25 cellular contexts compared by ENCODE assay signal in genomic region chr11:126890561-126890960, GRCh38.
A peak's percentile ranks its signal among the peaks of the same experiment; 100 is the strongest.
DNase-seq lines count a peak whose midpoint lies in the region; ATAC-seq, FAIRE-seq and TF ChIP-seq lines count a peak whose summit lies in the region.
"Had no signal": no experiment of that assay in that cellular context is flagged by ENCODE, and none has a peak within 500 bp of the region (broad histone marks: within the 10 kb centered on the region; RNA-seq: fewer than 3 reads in every experiment).

No MANE protein-coding gene starts in this region.

- peak; percentile 49 to 64 for TF ChIP-seq RAD21 in H1 (IDR thresholded peaks at IDR 0.05 in 1 of 2, conservative IDR thresholded peaks at IDR 0.05 in 1 of 2; ENCODE audit: low read depth in 2 of 2, low read length in 2 of 2)

- no peaks in the 10 kb centered on the region for H3K36me3 ChIP-seq in BE2C
- no peaks in the 10 kb centered on the region for H3K36me3 ChIP-seq in H1 (ENCODE audit: control insufficient read depth in 2 of 4, insufficient read depth in 4 of 4, low read length in 3 of 4)
- H3K36me3 ChIP-seq: gastroesophageal sphincter, lower lobe of right lung, spleen, thyroid gland had no signal

- peak; percentile 21; the same call in 1 of the 2 replicates for TF ChIP-seq CTCF in BE2C (IDR thresholded peaks at IDR 0.05; ENCODE audit: low read depth, low read length)
- peak; percentile 40 to 58 (median 45) for TF ChIP-seq CTCF in H1 (IDR thresholded peaks at IDR 0.05; ENCODE audit: control extremely low read depth in 1 of 3, insufficient read depth in 1 of 3, low read depth in 1 of 3, low read length in 3 of 3)

- H2BK15ac ChIP-seq in H1 (ENCODE audit: low read length): no peak overlapping the region

- WGBS in H1 (ENCODE audit: extremely low coverage in 1 of 2, insufficient coverage in 1 of 2, insufficient read length in 1 of 2, insufficient replicate concordance in 2 of 2, low coverage in 1 of 2, low lambda C conversion rate in 2 of 2, missing lambda C conversion rate in 1 of 2), 2 experiments: 48% methylated on average over 7 of the region's 7 CpGs; no CpG with 5 or more reads in 1 of the 2 experiments

- no peak overlapping the region for H3K4ac ChIP-seq in H1 (replicated peaks; ENCODE audit: insufficient read length, low read depth, low read length)

- no peak overlapping the region for H3K4me2 ChIP-seq in H1 (ENCODE audit: insufficient read depth in 1 of 2, low read depth in 2 of 2, low read length in 2 of 2)

- H3K23ac ChIP-seq in H1 (ENCODE audit: insufficient read length): no peak overlapping the region

- in situ Hi-C loops in SK-MEL-5 (cut with HindIII; ENCODE audit: low pct_unique_long_range_greater_than_20kb, low sequenced_read_pairs): no loop called here

- no peak overlapping the region for H4K8ac ChIP-seq in H1 (ENCODE audit: extremely low read depth, insufficient read depth, low read length)

- FAIRE-seq in H1 (lab: Jason Lieb, UNC): no peak
- FAIRE-seq: A204.1 had no signal

- H4K91ac ChIP-seq in H1 (replicated peaks; ENCODE audit: insufficient read length, low read length): no peak overlapping the region

- H2BK12ac ChIP-seq in H1 (ENCODE audit: low read depth, low read length): no peak overlapping the region

- H3K18ac ChIP-seq in H1 (ENCODE audit: extremely low read depth, low read length): no peak overlapping the region

- peaks cover 0 to 1% of the 10 kb centered on the region in 2 experiments for H4K20me1 ChIP-seq in H1 (replicated peaks in 1 of 2; ENCODE audit: control insufficient read depth in 1 of 2, insufficient read depth in 2 of 2, low read length in 2 of 2)

- no peaks in the 10 kb centered on the region for H3K4me1 ChIP-seq in BE2C
- H3K4me1 ChIP-seq in H1 (replicated peaks in 1 of 4; ENCODE audit: control insufficient read depth in 3 of 4, insufficient read depth in 4 of 4, low read length in 3 of 4): peaks cover 4 to 12% (median 9%) of the 10 kb centered on the region in 4 experiments; a peak in 6 of 7 replicates
- H3K4me1 ChIP-seq: thyroid gland had no signal

- H2BK20ac ChIP-seq in H1 (ENCODE audit: low read length): no peak overlapping the region

- POLR2A ChIA-PET in H1 (lab: Charles Lee; ENCODE audit: partially characterized antibody): no interaction called here

- TF ChIP-seq EP300 in H1 (IDR thresholded peaks at IDR 0.05; ENCODE audit: borderline replicate concordance in 1 of 2, low read depth in 2 of 2, low read length in 2 of 2): no peak

- no peak overlapping the region for H3K14ac ChIP-seq in H1 (ENCODE audit: insufficient read length)

- H3K9ac ChIP-seq in H1 (replicated peaks in 1 of 4; ENCODE audit: extremely low read depth in 1 of 4, low read depth in 3 of 4, low read length in 3 of 4): no peak overlapping the region

- H2BK5ac ChIP-seq in H1 (ENCODE audit: low read depth, low read length): no peak overlapping the region

- CTCF ChIA-PET in H1 (lab: Charles Lee; ENCODE audit: partially characterized antibody): interaction anchor here (0.8 to 2.8 kb wide), 15 partner anchors 10 to 283 kb away, joined by 3 to 12 read pairs (median 4); no protein-coding TSS in a partner anchor

- TF ChIP-seq POLR2A in H1 (IDR thresholded peaks at IDR 0.05; ENCODE audit: control extremely low read depth in 1 of 2, low read depth in 2 of 2, low read length in 2 of 2): no peak
- no peak for TF ChIP-seq POLR2A in erythroblast (IDR thresholded peaks at IDR 0.05; ENCODE audit: low read length)

- no peaks in the 10 kb centered on the region for H3K79me2 ChIP-seq in H1 (ENCODE audit: control insufficient read depth in 1 of 2, insufficient read depth in 2 of 2, low read length in 2 of 2)

- H3K4me3 ChIP-seq in BE2C (ENCODE audit: low read depth, low read length): no peak overlapping the region
- H3K4me3 ChIP-seq in H1 (ENCODE audit: extremely low read depth in 1 of 4, insufficient read depth in 2 of 4, low read depth in 3 of 4, low read length in 4 of 4): no peak overlapping the region
- H3K4me3 ChIP-seq: gastroesophageal sphincter, lower lobe of right lung, spleen, thyroid gland had no signal

- no peak for ATAC-seq in GM19023 (IDR thresholded peaks at IDR 0.05; ENCODE audit: unreplicated experiment)
- ATAC-seq: activated naive CD4-positive, alpha-beta T cell treated with anti-CD3 and anti-CD28 coated beads, Interleukin-2, amount 50 U/mL, for 72 hours; esophagus mucosa; gastroesophageal sphincter; lower lobe of right lung; T-helper 17 cell had no signal

- no peaks in the 10 kb centered on the region; the same call in 1 of the 2 replicates for H3K79me1 ChIP-seq in H1 (ENCODE audit: low read depth, low read length)

- peak overlapping the region; percentile 93 for H2AFZ ChIP-seq in H1 (ENCODE audit: low read length)

- H3K23me2 ChIP-seq in H1 (ENCODE audit: low read depth, low read length): no peaks in the 10 kb centered on the region

- H4K5ac ChIP-seq in H1 (ENCODE audit: insufficient read length, low read depth, low read length): no peak overlapping the region

- H2BK120ac ChIP-seq in H1 (replicated peaks; ENCODE audit: low read depth, low read length): no peak overlapping the region

- H3K27ac ChIP-seq in H1 (ENCODE audit: low read depth, low read length): no peak overlapping the region
- H3K27ac ChIP-seq: C4-2B, gastroesophageal sphincter, lower lobe of right lung, spleen, thyroid gland had no signal

- DNase-seq in BE2C (no peak), SK-MEL-5 (ENCODE audit: low read depth, low spot score) (peak; percentile 28), H1 (ENCODE audit: low read depth in 1 of 2, low spot score in 2 of 2) (peak; percentile 9 to 49), midbrain (lab: John Stamatoyannopoulos, UW) (peak; percentile 84), erythroblast (lab: John Stamatoyannopoulos, UW) (no peak)
- no peak for DNase-seq in stimulated activated CD4-positive, alpha-beta T cell treated with anti-CD3 and anti-CD28 coated beads, Interleukin-2, amount 100 ng/mL, for 24 hours
- no peak for DNase-seq in stimulated activated CD4-positive, alpha-beta T cell treated with anti-CD3 and anti-CD28 coated beads, Interleukin-1b, Interleukin-23, amount 100 ng/mL, for 48 hours
- DNase-seq: activated CD4-positive, alpha-beta memory T cell treated with anti-CD3 and anti-CD28 coated beads, Interleukin-2, amount 10 ng/mL, durations not matched to agents 7 days and 5 days; activated T-cell treated with anti-CD3 and anti-CD28 coated beads, Interleukin-2, amount 50 U/mL, for 1 hour; immature natural killer cell; IMR-90; lower lobe of right lung; naive B cell; NCI-H187 treated with DMSO at 0.1 percent for 48 hours; NCI-H446 treated with DMSO at 0.1 percent for 48 hours; NK-92 treated with Interleukin-12 subunit alpha and Interleukin-12 subunit beta, amount 100 ng/mL, for 24 hours; spleen; T-helper 17 cell; thyroid gland had no signal

- H2AK5ac ChIP-seq in H1 (ENCODE audit: low read depth, low read length): no peak overlapping the region

- H3K9me3 ChIP-seq in BE2C: no peaks in the 10 kb centered on the region
- H3K9me3 ChIP-seq in H1 (ENCODE audit: insufficient read depth in 2 of 2, low read depth in 1 of 2, low read length in 1 of 2): no peaks in the 10 kb centered on the region
- H3K9me3 ChIP-seq: thyroid gland had no signal

- H3K56ac ChIP-seq in H1 (replicated peaks; ENCODE audit: insufficient read length, low read depth, low read length): no peak overlapping the region

- H3K27me3 ChIP-seq in BE2C (no peaks in the 10 kb centered on the region), H1 (replicated peaks in 1 of 4; ENCODE audit: control insufficient read depth in 3 of 4, extremely low read depth in 1 of 4, insufficient read depth in 3 of 4, low read length in 3 of 4) (no peaks in the 10 kb centered on the region)
- H3K27me3 ChIP-seq: spleen, thyroid gland had no signal

TF ChIP-seq in H1, 55 proteins besides CTCF, POLR2A, EP300 and RAD21:
- TF ChIP-seq CHD2 (IDR thresholded peaks at IDR 0.05; ENCODE audit: low read length): no peak
- TF ChIP-seq USF2 (IDR thresholded peaks at IDR 0.05; ENCODE audit: low read length): 0 out of 2 replicates have a peak, but pooled peaks have one; percentile 13

Comparison
In these comparisons a context has a peak if more than half of its experiments do, and no peak if none do; other contexts are left out.
1. DNase-seq: peak in SK-MEL-5 (single experiment), H1 (2 of 2) and midbrain (single experiment); none in BE2C (single experiment), erythroblast (0 of 2), stimulated activated CD4-positive, alpha-beta T cell treated with anti-CD3 and anti-CD28 coated beads, Interleukin-2, amount 100 ng/mL, for 24 hours (0 of 2) and stimulated activated CD4-positive, alpha-beta T cell treated with anti-CD3 and anti-CD28 coated beads, Interleukin-1b, Interleukin-23, amount 100 ng/mL, for 48 hours (single experiment).